In the genomic region with DNA sequence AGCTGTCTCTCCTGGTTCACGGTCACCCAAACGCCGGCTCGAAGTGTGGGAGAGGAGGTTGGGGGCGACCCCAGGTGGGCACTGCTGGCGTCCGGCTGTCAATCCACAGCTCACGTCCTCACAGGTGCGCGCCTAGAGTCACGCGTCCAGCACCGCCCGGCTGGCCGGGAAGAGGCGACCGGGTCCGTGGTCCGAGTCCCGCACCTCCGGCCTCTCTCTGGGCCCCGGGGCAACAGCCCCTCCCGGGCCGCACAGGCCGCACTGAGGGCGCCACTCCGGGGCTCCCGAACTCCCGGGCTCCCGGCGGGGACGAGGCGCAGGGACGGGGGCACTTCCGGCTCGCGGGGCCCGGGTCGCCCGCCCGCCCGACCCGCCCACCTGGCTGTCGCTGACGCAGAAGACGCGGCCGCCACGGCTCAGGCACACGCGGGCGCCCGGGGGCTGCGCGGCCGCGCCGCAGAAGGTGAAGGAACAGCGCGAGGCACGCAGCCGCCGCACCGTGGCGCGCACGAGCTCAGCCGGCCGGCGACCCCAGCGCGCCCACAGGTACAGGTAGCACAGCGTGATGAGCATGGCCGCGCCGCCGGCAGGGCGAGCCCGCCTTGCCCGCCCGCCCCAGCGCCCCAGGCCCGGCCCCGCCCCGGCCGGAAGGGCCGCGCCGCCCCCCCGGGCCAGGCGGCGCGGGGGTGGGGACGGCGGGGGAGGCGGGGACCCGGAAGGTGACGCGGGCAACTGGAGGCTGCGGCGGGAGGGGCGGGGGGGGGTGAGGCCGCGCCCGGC, we compare ENCODE assay signal across 8 cellular contexts. TPM values are rescaled to one million over a fixed set of nuclear protein-coding genes. Genes with fewer than 3 reads are reported as not detected.
DNase-seq lines count a peak whose midpoint lies in the region; ATAC-seq, FAIRE-seq and TF ChIP-seq lines count a peak whose summit lies in the region.

A gene (minus strand): TSS at position 604 of the 780 bp plus-strand sequence. CDS start 31 bp downstream, at position 573.

- H3K36me3 ChIP-seq in ACC112 (ENCODE audit: insufficient read depth, low read length) (no peaks in the 10 kb centered on the region), HepG2 (replicated peaks in 1 of 2; ENCODE audit: control insufficient read depth in 1 of 2, insufficient read depth in 2 of 2, low read length in 2 of 2) (peaks cover under 1 to 7% of the 10 kb centered on the region in 2 experiments; a peak in 4 of 5 replicates)

- peak within 1 kb of the TSS; percentile 93 for H3K4me3 ChIP-seq in ACC112 (ENCODE audit: low read depth, low read length)
- H3K4me3 ChIP-seq in HepG2 (replicated peaks in 1 of 3; ENCODE audit: insufficient read depth in 1 of 3, low read depth in 2 of 3, low read length in 3 of 3) = peak within 1 kb of the TSS; percentile 83 to 88 (median 83)

- 0% methylated on average over 25 of the region's 105 CpGs for WGBS in HepG2 (ENCODE audit: low lambda C conversion rate)

- H3K27me3 ChIP-seq in ACC112 (ENCODE audit: insufficient read depth, low read length) (no peaks in the 10 kb centered on the region), HepG2 (ENCODE audit: control insufficient read depth in 1 of 2, insufficient read depth in 2 of 2, low read length in 2 of 2) (no peaks in the 10 kb centered on the region)

- H3K9me3 Mint-ChIP-seq in chondrocyte (ENCODE audit: low read depth) = no peaks in the 10 kb centered on the region

- TF ChIP-seq POLR2A in HepG2 (IDR thresholded peaks at IDR 0.05; ENCODE audit: insufficient read depth in 1 of 2, low read depth in 2 of 2, low read length in 2 of 2) = peak; percentile 32 to 62; a peak in 3 of 4 replicates

- intact Hi-C loops in HepG2 (cut with micrococcal nuclease; ENCODE audit: unreplicated experiment) = no loop called here

- DNase-seq in NCI-H2171 (lab: John Stamatoyannopoulos, UW) (peak; percentile 89), chondrocyte (ENCODE audit: low spot score) (peak; percentile 92), HepG2 (ENCODE audit: low spot score) (peak; percentile 59)
- peak; percentile 63 for DNase-seq in activated CD4-positive, alpha-beta T cell treated with anti-CD3 and anti-CD28 coated beads for 1 hour
- DNase-seq in stimulated activated CD4-positive, alpha-beta T cell treated with anti-CD3 and anti-CD28 coated beads, Interleukin-4, amount 100 ng/mL, for 4 hours = peak; percentile 72 to 79

- peak within 1 kb of the TSS; percentile 76 for H3K4me3 Mint-ChIP-seq in chondrocyte (ENCODE audit: unreplicated experiment)

- peak within 1 kb of the TSS; percentile 89 for H3K9ac ChIP-seq in HepG2 (ENCODE audit: insufficient read depth, low read depth, low read length)

- H3K79me2 ChIP-seq in ACC112 (ENCODE audit: control insufficient read depth, insufficient read depth, low read length, unreplicated experiment) (peaks cover 7% of the 10 kb centered on the region), HepG2 (ENCODE audit: insufficient read depth, low read length) (peaks cover 9% of the 10 kb centered on the region)

- H3K27ac Mint-ChIP-seq in chondrocyte (ENCODE audit: unreplicated experiment) = peak within 1 kb of the TSS; percentile 88

- BruUV-seq in HepG2 (replicated peaks; lab: Mats Ljungman, UMichigan) = no TSS peak

- no peaks in the 10 kb centered on the region for H3K27me3 Mint-ChIP-seq in chondrocyte (ENCODE audit: low read depth)

- H4K20me1 ChIP-seq in HepG2 (ENCODE audit: insufficient read depth, low read length) = no peaks in the 10 kb centered on the region

- no peak for FAIRE-seq in HepG2 (lab: Jason Lieb, UNC)

- H3K4me2 ChIP-seq in HepG2 (ENCODE audit: low read depth, low read length) = peak within 1 kb of the TSS; percentile 85

- peaks cover 21% of the 10 kb centered on the region for H3K4me1 Mint-ChIP-seq in chondrocyte (ENCODE audit: low read depth)

- H3K27ac ChIP-seq in ACC112 (ENCODE audit: low read depth, low read length) (peak within 1 kb of the TSS; percentile 28; the same call in 1 of the 2 replicates), HepG2 (ENCODE audit: extremely low read length, insufficient read depth, low read length) (peak within 1 kb of the TSS; percentile 77)

- no peaks in the 10 kb centered on the region for H3K36me3 Mint-ChIP-seq in chondrocyte (ENCODE audit: low read depth)

- CTCF ChIA-PET in HepG2 (lab: Yijun Ruan, JAX; ENCODE audit: low intra/inter-chr PET ratio, low total read pairs) = no interaction called here

- TF ChIP-seq EP300 in HepG2 (IDR thresholded peaks at IDR 0.05; ENCODE audit: low read depth in 2 of 2, low read length in 2 of 2) (no peak), HepG2 (CRISPR knock-in tag; IDR thresholded peaks at IDR 0.05; ENCODE audit: borderline replicate concordance) (no peak)

- ATAC-seq in GM18519 (IDR thresholded peaks at IDR 0.05; ENCODE audit: low FRiP score, unreplicated experiment) = peak; percentile 72
- peak; percentile 83 for ATAC-seq in HG03045 (IDR thresholded peaks at IDR 0.05; ENCODE audit: unreplicated experiment)
- peak; percentile 84 for ATAC-seq in HepG2

- TF ChIP-seq CTCF in chondrocyte (IDR thresholded peaks at IDR 0.05) (peak; percentile 53), HepG2 (CRISPR knock-in tag; IDR thresholded peaks at IDR 0.05) (peak; percentile 45)

- 0 out of 2 replicates have a peak, but pooled peaks have one; percentile 20 for TF ChIP-seq RAD21 in HepG2 (CRISPR knock-in tag; IDR thresholded peaks at IDR 0.05)

- H2AFZ ChIP-seq in ACC112 (ENCODE audit: low read length, unreplicated experiment) = peak within 1 kb of the TSS; percentile 71
- H2AFZ ChIP-seq in HepG2 (ENCODE audit: low read length) = no peak within 1 kb of the TSS

- in situ Hi-C loops in HepG2 (cut with HindIII; ENCODE audit: extremely low pct_ligation_motif_present, low pct_unique_long_range_greater_than_20kb) = no loop called here

- POLR2A ChIA-PET in HepG2 (lab: Yijun Ruan, JAX) = interaction anchor here (1.0 to 4.0 kb wide), 6 partner anchors 11 to 109 kb away, joined by 3 to 21 read pairs (median 8); a partner anchor contains a TSS

- H3K9me3 ChIP-seq in HepG2 (ENCODE audit: low read length) = no peaks in the 10 kb centered on the region

- H3K4me1 ChIP-seq in ACC112 (ENCODE audit: control insufficient read depth, insufficient read depth, low read length, unreplicated experiment) (no peaks in the 10 kb centered on the region), HepG2 (ENCODE audit: insufficient read depth, low read length) (peaks cover 25% of the 10 kb centered on the region)

TF ChIP-seq in HepG2, 621 proteins besides CTCF, POLR2A, EP300 and RAD21 (continues in another document):
- TF ChIP-seq POGZ (CRISPR knock-in tag; IDR thresholded peaks at IDR 0.05) (peak; percentile 42), SAP130 (CRISPR knock-in tag; IDR thresholded peaks at IDR 0.05; ENCODE audit: low read depth) (peak; percentile 75), ZNF761 (CRISPR knock-in tag; conservative IDR thresholded peaks at IDR 0.05) (no peak), ZNF556 (CRISPR knock-in tag; IDR thresholded peaks at IDR 0.05; ENCODE audit: borderline replicate concordance) (0 out of 2 replicates have a peak, but pooled peaks have one; percentile 26), ZSCAN25 (CRISPR knock-in tag; IDR thresholded peaks at IDR 0.05) (0 out of 2 replicates have a peak, but pooled peaks have one; percentile 28), ZNF709 (CRISPR knock-in tag; IDR thresholded peaks at IDR 0.05) (peak; percentile 65; the same call in 1 of the 2 replicates), ZNF781 (CRISPR knock-in tag; IDR thresholded peaks at IDR 0.05; ENCODE audit: borderline replicate concordance, not compliant biosample characterization) (peak; percentile 22), ZSCAN22 (CRISPR knock-in tag; IDR thresholded peaks at IDR 0.05) (0 out of 2 replicates have a peak, but pooled peaks have one; percentile 27), ZNF780A (CRISPR knock-in tag; IDR thresholded peaks at IDR 0.05) (no peak), AGO2 (optimal IDR thresholded peaks at IDR 0.05; ENCODE audit: low read depth, low read length) (peak; percentile 85)
- TF ChIP-seq, protein P1, sequence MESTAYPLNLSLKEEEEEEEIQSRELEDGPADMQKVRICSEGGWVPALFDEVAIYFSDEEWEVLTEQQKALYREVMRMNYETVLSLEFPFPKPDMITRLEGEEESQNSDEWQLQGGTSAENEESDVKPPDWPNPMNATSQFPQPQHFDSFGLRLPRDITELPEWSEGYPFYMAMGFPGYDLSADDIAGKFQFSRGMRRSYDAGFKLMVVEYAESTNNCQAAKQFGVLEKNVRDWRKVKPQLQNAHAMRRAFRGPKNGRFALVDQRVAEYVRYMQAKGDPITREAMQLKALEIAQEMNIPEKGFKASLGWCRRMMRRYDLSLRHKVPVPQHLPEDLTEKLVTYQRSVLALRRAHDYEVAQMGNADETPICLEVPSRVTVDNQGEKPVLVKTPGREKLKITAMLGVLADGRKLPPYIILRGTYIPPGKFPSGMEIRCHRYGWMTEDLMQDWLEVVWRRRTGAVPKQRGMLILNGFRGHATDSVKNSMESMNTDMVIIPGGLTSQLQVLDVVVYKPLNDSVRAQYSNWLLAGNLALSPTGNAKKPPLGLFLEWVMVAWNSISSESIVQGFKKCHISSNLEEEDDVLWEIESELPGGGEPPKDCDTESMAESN (CRISPR knock-in tag; conservative IDR thresholded peaks at IDR 0.05) = no peak; the same call in 1 of the 2 replicates

RNA-seq across cellular contexts. Expression of the gene that starts here (rescaled TPM):
- total RNA-seq in chondrocyte = 27.0 to 32.9 TPM (median 30.4 TPM) in 3 replicates
- total RNA-seq in HepG2 (2016; rRNA removed; fragmentation: Illumina TruSeq; extraction: Trizol) = 11.7 and 12.3 TPM in 2 replicates
- total RNA-seq in HepG2 (2016; cell fraction: cytosol; rRNA removed; fragmentation: Illumina TruSeq; extraction: Trizol; ENCODE audit: low read depth) = 1.5 and 2.2 TPM in 2 replicates
- total RNA-seq in HepG2 (2016; cell fraction: insoluble cytoplasmic fraction; rRNA removed; fragmentation: Illumina TruSeq; extraction: Trizol) = 10.3 and 11.9 TPM in 2 replicates
- 4.5 and 4.8 TPM in 2 replicates for total RNA-seq in HepG2 (2016; cell fraction: membrane; rRNA removed; fragmentation: Illumina TruSeq; extraction: Trizol)
- 14.0 and 14.6 TPM in 2 replicates for total RNA-seq in HepG2 (2016; cell fraction: nucleus; rRNA removed; fragmentation: Illumina TruSeq; extraction: Trizol)
- polyA plus RNA-seq in HepG2 (2011; rRNA removed) = 7.9 and 8.5 TPM in 2 replicates
- 6.1 and 8.3 TPM in 2 replicates for polyA plus RNA-seq in HepG2 (2011; cell fraction: cytosol; rRNA removed)
- polyA plus RNA-seq in HepG2 (2011; cell fraction: nucleus; rRNA removed) = 12.9 and 14.6 TPM in 2 replicates
- 6.0 and 7.1 TPM in 2 replicates for polyA plus RNA-seq in HepG2 (2012)
- 0.45 and 0.71 TPM in 2 replicates for polyA plus RNA-seq in HepG2 (2016; cell fraction: cytosol; fragmentation: Illumina TruSeq; extraction: Trizol; ENCODE audit: low read depth)
- 6.7 and 7.3 TPM in 2 replicates for polyA plus RNA-seq in HepG2 (2016; cell fraction: insoluble cytoplasmic fraction; fragmentation: Illumina TruSeq; extraction: Trizol; ENCODE audit: low read depth)
- polyA plus RNA-seq in HepG2 (2016; cell fraction: membrane; fragmentation: Illumina TruSeq; extraction: Trizol; ENCODE audit: low read depth) = 1.6 and 1.7 TPM in 2 replicates
- 8.3 and 8.6 TPM in 2 replicates for polyA plus RNA-seq in HepG2 (2016; cell fraction: nucleus; fragmentation: Illumina TruSeq; extraction: Trizol; ENCODE audit: insufficient read depth, low read depth)
- 14.5 and 27.4 TPM in 2 replicates for polyA minus RNA-seq in HepG2 (2011; rRNA and poly(A)+ RNA removed; ENCODE audit: low replicate concordance)
- polyA minus RNA-seq in HepG2 (2011; cell fraction: cytosol; rRNA and poly(A)+ RNA removed) = 9.3 and 9.7 TPM in 2 replicates
- 32.3 and 32.4 TPM in 2 replicates for polyA minus RNA-seq in HepG2 (2011; cell fraction: nucleus; rRNA and poly(A)+ RNA removed)

Comparison
In these comparisons a context has a peak if more than half of its experiments do, and no peak if none do; other contexts are left out.
1. Peak in every context shown above with its lines: DNase-seq, ATAC-seq, H3K4me3 ChIP-seq and H3K27ac ChIP-seq.